In the genomic region with DNA sequence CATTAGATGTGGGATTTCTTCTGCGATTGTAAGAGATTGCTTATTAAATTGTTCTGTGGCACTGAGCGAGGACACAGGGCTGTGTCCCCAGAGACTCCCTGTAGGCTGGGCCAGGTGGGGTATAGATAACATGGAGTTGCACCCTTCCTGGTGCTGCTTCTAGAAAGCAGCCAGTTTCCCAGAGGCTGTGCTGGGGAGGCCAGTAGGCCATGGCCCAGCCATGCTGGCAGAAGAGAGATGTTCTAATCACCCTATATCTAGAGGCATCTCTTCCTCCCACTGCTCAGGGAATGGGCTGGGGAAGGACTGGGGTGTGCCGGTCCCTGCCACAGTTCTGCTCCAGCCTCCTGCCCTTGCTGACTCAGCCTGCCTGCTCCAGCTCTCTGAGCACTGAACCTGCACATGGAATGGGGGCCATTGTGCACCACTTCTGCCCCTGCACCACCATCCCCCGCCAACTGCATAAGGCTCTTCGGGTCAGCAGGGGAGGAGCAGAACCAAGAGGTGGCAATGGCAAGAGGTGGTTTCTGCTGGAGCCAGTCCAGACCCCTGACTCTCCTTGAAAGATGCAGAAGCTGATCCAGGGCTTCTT, we compare ENCODE assay signal across 1 cellular context.
TF ChIP-seq lines count a peak whose summit lies in the region.

No MANE protein-coding gene starts in this region.

TF ChIP-seq in K562, 482 proteins besides CTCF, POLR2A, EP300 and RAD21 (continued from another document):
- TF ChIP-seq, protein P1, sequence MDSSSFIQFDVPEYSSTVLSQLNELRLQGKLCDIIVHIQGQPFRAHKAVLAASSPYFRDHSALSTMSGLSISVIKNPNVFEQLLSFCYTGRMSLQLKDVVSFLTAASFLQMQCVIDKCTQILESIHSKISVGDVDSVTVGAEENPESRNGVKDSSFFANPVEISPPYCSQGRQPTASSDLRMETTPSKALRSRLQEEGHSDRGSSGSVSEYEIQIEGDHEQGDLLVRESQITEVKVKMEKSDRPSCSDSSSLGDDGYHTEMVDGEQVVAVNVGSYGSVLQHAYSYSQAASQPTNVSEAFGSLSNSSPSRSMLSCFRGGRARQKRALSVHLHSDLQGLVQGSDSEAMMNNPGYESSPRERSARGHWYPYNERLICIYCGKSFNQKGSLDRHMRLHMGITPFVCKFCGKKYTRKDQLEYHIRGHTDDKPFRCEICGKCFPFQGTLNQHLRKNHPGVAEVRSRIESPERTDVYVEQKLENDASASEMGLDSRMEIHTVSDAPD (CRISPR knock-in tag; IDR thresholded peaks at IDR 0.05) = no peak
- TF ChIP-seq, protein P2, sequence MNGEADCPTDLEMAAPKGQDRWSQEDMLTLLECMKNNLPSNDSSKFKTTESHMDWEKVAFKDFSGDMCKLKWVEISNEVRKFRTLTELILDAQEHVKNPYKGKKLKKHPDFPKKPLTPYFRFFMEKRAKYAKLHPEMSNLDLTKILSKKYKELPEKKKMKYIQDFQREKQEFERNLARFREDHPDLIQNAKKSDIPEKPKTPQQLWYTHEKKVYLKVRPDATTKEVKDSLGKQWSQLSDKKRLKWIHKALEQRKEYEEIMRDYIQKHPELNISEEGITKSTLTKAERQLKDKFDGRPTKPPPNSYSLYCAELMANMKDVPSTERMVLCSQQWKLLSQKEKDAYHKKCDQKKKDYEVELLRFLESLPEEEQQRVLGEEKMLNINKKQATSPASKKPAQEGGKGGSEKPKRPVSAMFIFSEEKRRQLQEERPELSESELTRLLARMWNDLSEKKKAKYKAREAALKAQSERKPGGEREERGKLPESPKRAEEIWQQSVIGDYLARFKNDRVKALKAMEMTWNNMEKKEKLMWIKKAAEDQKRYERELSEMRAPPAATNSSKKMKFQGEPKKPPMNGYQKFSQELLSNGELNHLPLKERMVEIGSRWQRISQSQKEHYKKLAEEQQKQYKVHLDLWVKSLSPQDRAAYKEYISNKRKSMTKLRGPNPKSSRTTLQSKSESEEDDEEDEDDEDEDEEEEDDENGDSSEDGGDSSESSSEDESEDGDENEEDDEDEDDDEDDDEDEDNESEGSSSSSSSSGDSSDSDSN (IDR thresholded peaks at IDR 0.05; ENCODE audit: borderline replicate concordance in 1 of 2, low read depth in 2 of 2, low read length in 2 of 2) = 0 out of 4 replicates have a peak, but pooled peaks of 1 of the 2 experiments have one; percentile 9
- TF ChIP-seq SMARCA4 (IDR thresholded peaks at IDR 0.05) (0 out of 2 replicates have a peak, but pooled peaks have one; percentile 23), ZNF589 (CRISPR knock-in tag; IDR thresholded peaks at IDR 0.05; ENCODE audit: low read depth) (0 out of 2 replicates have a peak, but pooled peaks have one; percentile 36), MTA1 (IDR thresholded peaks at IDR 0.05; ENCODE audit: borderline replicate concordance) (no peak), MCM2 (IDR thresholded peaks at IDR 0.05; ENCODE audit: low read depth) (no peak), NFE2 (IDR thresholded peaks at IDR 0.05; ENCODE audit: low read depth) (0 out of 2 replicates have a peak, but pooled peaks have one; percentile 3), PTBP1 (IDR thresholded peaks at IDR 0.05; ENCODE audit: low read depth, low read length) (no peak), ZNF699 (CRISPR knock-in tag; IDR thresholded peaks at IDR 0.05; ENCODE audit: insufficient replicate concordance) (no peak), FOSL1 (tag; conservative IDR thresholded peaks at IDR 0.05) (peak; percentile 71; the same call in 1 of the 2 replicates), CHD1 (IDR thresholded peaks at IDR 0.05; ENCODE audit: low read length) (no peak), CBFA2T3 (IDR thresholded peaks at IDR 0.05) (peak; percentile 40), YBX1 (IDR thresholded peaks at IDR 0.05) (no peak), ZNF316 (IDR thresholded peaks at IDR 0.05) (peak; percentile 59), KDM1A (IDR thresholded peaks at IDR 0.05) (0 out of 4 replicates have a peak, but pooled peaks of 1 of the 2 experiments have one; percentile 10), HMG20A (CRISPR knock-in tag; conservative IDR thresholded peaks at IDR 0.05) (no peak), GATA2 (CRISPR knock-in tag; IDR thresholded peaks at IDR 0.05) (peak; percentile 36; the same call in 1 of the 2 replicates), SMAD4 (CRISPR knock-in tag; conservative IDR thresholded peaks at IDR 0.05) (0 out of 2 replicates have a peak, but pooled peaks have one; percentile 32), MAFK (IDR thresholded peaks at IDR 0.05; ENCODE audit: low read length) (peak; percentile 45; the same call in 1 of the 2 replicates), MAFG (tag; conservative IDR thresholded peaks at IDR 0.05) (0 out of 2 replicates have a peak, but pooled peaks have one; percentile 31), TRIM28 (IDR thresholded peaks at IDR 0.05) (no peak), FOS (IDR thresholded peaks at IDR 0.05; ENCODE audit: extremely low read depth, insufficient read length) (no peak), STAG1 (CRISPR knock-in tag; IDR thresholded peaks at IDR 0.05; ENCODE audit: borderline replicate concordance) (no peak), NR4A1 (CRISPR knock-in tag; IDR thresholded peaks at IDR 0.05) (no peak), NR4A1 (tag; IDR thresholded peaks at IDR 0.05) (no peak)
- TF ChIP-seq, protein P3, sequence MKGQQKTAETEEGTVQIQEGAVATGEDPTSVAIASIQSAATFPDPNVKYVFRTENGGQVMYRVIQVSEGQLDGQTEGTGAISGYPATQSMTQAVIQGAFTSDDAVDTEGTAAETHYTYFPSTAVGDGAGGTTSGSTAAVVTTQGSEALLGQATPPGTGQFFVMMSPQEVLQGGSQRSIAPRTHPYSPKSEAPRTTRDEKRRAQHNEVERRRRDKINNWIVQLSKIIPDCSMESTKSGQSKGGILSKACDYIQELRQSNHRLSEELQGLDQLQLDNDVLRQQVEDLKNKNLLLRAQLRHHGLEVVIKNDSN (CRISPR knock-in tag; IDR thresholded peaks at IDR 0.05) = no peak
- TF ChIP-seq, protein P4, sequence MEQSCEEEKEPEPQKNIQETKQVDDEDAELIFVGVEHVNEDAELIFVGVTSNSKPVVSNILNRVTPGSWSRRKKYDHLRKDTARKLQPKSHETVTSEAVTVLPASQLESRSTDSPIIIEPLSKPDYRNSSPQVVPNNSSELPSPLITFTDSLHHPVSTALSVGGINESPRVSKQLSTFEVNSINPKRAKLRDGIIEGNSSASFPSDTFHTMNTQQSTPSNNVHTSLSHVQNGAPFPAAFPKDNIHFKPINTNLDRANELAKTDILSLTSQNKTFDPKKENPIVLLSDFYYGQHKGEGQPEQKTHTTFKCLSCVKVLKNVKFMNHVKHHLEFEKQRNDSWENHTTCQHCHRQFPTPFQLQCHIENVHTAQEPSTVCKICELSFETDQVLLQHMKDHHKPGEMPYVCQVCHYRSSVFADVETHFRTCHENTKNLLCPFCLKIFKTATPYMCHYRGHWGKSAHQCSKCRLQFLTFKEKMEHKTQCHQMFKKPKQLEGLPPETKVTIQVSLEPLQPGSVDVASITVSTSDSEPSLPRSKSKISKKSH (CRISPR knock-in tag; IDR thresholded peaks at IDR 0.05) = no peak
- TF ChIP-seq, protein P5, sequence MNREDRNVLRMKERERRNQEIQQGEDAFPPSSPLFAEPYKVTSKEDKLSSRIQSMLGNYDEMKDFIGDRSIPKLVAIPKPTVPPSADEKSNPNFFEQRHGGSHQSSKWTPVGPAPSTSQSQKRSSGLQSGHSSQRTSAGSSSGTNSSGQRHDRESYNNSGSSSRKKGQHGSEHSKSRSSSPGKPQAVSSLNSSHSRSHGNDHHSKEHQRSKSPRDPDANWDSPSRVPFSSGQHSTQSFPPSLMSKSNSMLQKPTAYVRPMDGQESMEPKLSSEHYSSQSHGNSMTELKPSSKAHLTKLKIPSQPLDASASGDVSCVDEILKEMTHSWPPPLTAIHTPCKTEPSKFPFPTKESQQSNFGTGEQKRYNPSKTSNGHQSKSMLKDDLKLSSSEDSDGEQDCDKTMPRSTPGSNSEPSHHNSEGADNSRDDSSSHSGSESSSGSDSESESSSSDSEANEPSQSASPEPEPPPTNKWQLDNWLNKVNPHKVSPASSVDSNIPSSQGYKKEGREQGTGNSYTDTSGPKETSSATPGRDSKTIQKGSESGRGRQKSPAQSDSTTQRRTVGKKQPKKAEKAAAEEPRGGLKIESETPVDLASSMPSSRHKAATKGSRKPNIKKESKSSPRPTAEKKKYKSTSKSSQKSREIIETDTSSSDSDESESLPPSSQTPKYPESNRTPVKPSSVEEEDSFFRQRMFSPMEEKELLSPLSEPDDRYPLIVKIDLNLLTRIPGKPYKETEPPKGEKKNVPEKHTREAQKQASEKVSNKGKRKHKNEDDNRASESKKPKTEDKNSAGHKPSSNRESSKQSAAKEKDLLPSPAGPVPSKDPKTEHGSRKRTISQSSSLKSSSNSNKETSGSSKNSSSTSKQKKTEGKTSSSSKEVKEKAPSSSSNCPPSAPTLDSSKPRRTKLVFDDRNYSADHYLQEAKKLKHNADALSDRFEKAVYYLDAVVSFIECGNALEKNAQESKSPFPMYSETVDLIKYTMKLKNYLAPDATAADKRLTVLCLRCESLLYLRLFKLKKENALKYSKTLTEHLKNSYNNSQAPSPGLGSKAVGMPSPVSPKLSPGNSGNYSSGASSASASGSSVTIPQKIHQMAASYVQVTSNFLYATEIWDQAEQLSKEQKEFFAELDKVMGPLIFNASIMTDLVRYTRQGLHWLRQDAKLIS (CRISPR knock-in tag; IDR thresholded peaks at IDR 0.05) = no peak
- TF ChIP-seq, protein P6, sequence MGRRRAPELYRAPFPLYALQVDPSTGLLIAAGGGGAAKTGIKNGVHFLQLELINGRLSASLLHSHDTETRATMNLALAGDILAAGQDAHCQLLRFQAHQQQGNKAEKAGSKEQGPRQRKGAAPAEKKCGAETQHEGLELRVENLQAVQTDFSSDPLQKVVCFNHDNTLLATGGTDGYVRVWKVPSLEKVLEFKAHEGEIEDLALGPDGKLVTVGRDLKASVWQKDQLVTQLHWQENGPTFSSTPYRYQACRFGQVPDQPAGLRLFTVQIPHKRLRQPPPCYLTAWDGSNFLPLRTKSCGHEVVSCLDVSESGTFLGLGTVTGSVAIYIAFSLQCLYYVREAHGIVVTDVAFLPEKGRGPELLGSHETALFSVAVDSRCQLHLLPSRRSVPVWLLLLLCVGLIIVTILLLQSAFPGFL (CRISPR knock-in tag; IDR thresholded peaks at IDR 0.05) = no peak
- TF ChIP-seq, protein P7, sequence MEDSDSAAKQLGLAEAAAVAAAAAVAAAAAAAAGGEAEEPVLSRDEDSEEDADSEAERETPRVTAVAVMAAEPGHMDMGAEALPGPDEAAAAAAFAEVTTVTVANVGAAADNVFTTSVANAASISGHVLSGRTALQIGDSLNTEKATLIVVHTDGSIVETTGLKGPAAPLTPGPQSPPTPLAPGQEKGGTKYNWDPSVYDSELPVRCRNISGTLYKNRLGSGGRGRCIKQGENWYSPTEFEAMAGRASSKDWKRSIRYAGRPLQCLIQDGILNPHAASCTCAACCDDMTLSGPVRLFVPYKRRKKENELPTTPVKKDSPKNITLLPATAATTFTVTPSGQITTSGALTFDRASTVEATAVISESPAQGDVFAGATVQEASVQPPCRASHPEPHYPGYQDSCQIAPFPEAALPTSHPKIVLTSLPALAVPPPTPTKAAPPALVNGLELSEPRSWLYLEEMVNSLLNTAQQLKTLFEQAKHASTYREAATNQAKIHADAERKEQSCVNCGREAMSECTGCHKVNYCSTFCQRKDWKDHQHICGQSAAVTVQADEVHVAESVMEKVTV (CRISPR knock-in tag; IDR thresholded peaks at IDR 0.05) = no peak
- TF ChIP-seq, protein P8, sequence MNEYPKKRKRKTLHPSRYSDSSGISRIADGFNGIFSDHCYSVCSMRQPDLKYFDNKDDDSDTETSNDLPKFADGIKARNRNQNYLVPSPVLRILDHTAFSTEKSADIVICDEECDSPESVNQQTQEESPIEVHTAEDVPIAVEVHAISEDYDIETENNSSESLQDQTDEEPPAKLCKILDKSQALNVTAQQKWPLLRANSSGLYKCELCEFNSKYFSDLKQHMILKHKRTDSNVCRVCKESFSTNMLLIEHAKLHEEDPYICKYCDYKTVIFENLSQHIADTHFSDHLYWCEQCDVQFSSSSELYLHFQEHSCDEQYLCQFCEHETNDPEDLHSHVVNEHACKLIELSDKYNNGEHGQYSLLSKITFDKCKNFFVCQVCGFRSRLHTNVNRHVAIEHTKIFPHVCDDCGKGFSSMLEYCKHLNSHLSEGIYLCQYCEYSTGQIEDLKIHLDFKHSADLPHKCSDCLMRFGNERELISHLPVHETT (CRISPR knock-in tag; conservative IDR thresholded peaks at IDR 0.05 in 1 of 2, IDR thresholded peaks at IDR 0.05 in 1 of 2) = 0 out of 4 replicates have a peak, but pooled peaks of 1 of the 2 experiments have one; percentile 26
- TF ChIP-seq, protein P9, sequence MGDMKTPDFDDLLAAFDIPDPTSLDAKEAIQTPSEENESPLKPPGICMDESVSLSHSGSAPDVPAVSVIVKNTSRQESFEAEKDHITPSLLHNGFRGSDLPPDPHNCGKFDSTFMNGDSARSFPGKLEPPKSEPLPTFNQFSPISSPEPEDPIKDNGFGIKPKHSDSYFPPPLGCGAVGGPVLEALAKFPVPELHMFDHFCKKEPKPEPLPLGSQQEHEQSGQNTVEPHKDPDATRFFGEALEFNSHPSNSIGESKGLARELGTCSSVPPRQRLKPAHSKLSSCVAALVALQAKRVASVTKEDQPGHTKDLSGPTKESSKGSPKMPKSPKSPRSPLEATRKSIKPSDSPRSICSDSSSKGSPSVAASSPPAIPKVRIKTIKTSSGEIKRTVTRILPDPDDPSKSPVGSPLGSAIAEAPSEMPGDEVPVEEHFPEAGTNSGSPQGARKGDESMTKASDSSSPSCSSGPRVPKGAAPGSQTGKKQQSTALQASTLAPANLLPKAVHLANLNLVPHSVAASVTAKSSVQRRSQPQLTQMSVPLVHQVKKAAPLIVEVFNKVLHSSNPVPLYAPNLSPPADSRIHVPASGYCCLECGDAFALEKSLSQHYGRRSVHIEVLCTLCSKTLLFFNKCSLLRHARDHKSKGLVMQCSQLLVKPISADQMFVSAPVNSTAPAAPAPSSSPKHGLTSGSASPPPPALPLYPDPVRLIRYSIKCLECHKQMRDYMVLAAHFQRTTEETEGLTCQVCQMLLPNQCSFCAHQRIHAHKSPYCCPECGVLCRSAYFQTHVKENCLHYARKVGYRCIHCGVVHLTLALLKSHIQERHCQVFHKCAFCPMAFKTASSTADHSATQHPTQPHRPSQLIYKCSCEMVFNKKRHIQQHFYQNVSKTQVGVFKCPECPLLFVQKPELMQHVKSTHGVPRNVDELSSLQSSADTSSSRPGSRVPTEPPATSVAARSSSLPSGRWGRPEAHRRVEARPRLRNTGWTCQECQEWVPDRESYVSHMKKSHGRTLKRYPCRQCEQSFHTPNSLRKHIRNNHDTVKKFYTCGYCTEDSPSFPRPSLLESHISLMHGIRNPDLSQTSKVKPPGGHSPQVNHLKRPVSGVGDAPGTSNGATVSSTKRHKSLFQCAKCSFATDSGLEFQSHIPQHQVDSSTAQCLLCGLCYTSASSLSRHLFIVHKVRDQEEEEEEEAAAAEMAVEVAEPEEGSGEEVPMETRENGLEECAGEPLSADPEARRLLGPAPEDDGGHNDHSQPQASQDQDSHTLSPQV (IDR thresholded peaks at IDR 0.05) = 0 out of 2 replicates have a peak, but pooled peaks have one; percentile 41
